Comparison of ENCODE assay signal across 29 cellular contexts in the genomic region with DNA sequence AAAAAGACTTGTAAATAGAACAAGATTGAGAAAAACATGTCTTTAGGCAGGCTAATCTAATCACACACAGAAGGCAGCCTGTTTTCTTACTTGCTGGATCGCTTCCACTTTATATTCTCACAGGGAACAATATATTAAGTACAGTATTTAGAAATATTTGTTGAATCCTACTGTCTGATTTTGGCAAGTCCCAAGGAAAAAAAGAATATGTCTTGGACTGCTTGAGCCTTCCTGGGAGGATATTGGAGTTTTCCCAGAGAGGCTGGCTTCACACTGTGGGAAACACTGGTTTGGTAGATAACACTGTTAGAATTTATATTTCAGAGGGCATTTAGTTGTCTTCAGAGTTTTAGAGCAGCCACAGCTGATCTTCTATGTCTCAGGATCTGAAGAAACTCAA.
A peak's percentile ranks its signal among the peaks of the same experiment; 100 is the strongest.
DNase-seq lines count a peak whose midpoint lies in the region; ATAC-seq, FAIRE-seq and TF ChIP-seq lines count a peak whose summit lies in the region.
"Had no signal": no experiment of that assay in that cellular context is flagged by ENCODE, and none has a peak within 500 bp of the region (broad histone marks: within the 10 kb centered on the region; RNA-seq: fewer than 3 reads in every experiment).

No MANE protein-coding gene starts in this region.

- FAIRE-seq in endometrium (lab: Jason Lieb, UNC), result peak; percentile 15
- FAIRE-seq: astrocyte, H54, HepG2 had no signal

- H3K4me3 ChIP-seq in right cardiac atrium (ENCODE audit: low read length), result no peak overlapping the region
- no peak overlapping the region for H3K4me3 ChIP-seq in vagina
- H3K4me3 ChIP-seq: dorsolateral prefrontal cortex, neural progenitor cell, SJCRH30, testis had no signal

- no peak for TF ChIP-seq POLR2A in vagina (IDR thresholded peaks at IDR 0.05)

- intact Hi-C loops in Right ventricle myocardium inferior (cut with DNase I) (loop anchor here (5.0 kb wide), 1 partner anchor 80 kb away; no protein-coding TSS in a partner anchor), cardiac septum (cut with DNase I) (no loop called here), right cardiac atrium (cut with DNase I) (no loop called here), vagina (cut with DNase I) (no loop called here)

- 33% methylated on average over 1 of the region's 1 CpG for WGBS in right cardiac atrium

- H3K27me3 ChIP-seq in right cardiac atrium (ENCODE audit: control insufficient read depth, insufficient read depth), result no peaks in the 10 kb centered on the region
- no peaks in the 10 kb centered on the region for H3K27me3 ChIP-seq in vagina
- H3K27me3 ChIP-seq: dorsolateral prefrontal cortex, foreskin keratinocyte, neural progenitor cell, SJCRH30, testis had no signal

- H3K9me3 ChIP-seq in right cardiac atrium (ENCODE audit: control insufficient read depth, low read length) (no peaks in the 10 kb centered on the region), vagina (no peaks in the 10 kb centered on the region)
- H3K9me3 ChIP-seq: SJCRH30, testis had no signal

- TF ChIP-seq CTCF in vagina (IDR thresholded peaks at IDR 0.05), result no peak

- H3K27ac ChIP-seq in right cardiac atrium (ENCODE audit: low read length) (no peak overlapping the region), vagina (peak overlapping the region; percentile 58)
- H3K27ac ChIP-seq: dorsolateral prefrontal cortex, epithelial cell of prostate, foreskin keratinocyte, neural progenitor cell, SJCRH30, testis had no signal

- no peaks in the 10 kb centered on the region for H3K36me3 ChIP-seq in vagina
- H3K36me3 ChIP-seq: neural progenitor cell, SJCRH30 had no signal

- peak; percentile 75 for ATAC-seq in Right ventricle myocardium inferior
- ATAC-seq in right cardiac atrium, result peak; percentile 71 to 83
- ATAC-seq: foreskin keratinocyte, HepG2, Panc1 had no signal

- H3K4me1 ChIP-seq in right cardiac atrium (ENCODE audit: control insufficient read depth, insufficient read depth, low read length) (no peaks in the 10 kb centered on the region), vagina (peaks cover 38% of the 10 kb centered on the region)
- H3K4me1 ChIP-seq: foreskin keratinocyte, testis had no signal

- DNase-seq in Right ventricle myocardium inferior (ENCODE audit: missing footprints) (no peak), cardiac septum (ENCODE audit: low spot score) (no peak), right cardiac atrium (peak in 1 of 3 donors; percentile 15), vagina (ENCODE audit: extremely low spot score in 2 of 2) (no peak), SHP77 treated with DMSO at 0.1 percent for 48 hours (lab: John Stamatoyannopoulos, UW) (no peak), EL (no peak)
- DNase-seq in activated naive CD4-positive, alpha-beta T cell treated with Interleukin-2 at 50 U/mL for 16 hours, result no peak
- DNase-seq: 8988T; activated effector memory CD4-positive, alpha-beta T cell treated with Interleukin-2 at 50 U/mL for 16 hours; activated T-cell treated with anti-CD3 and anti-CD28 coated beads for 4 hours; CD4-positive, CD25-positive, alpha-beta regulatory T cell; dorsolateral prefrontal cortex; foreskin keratinocyte; kidney glomerular epithelial cell; NCI-H1092; NCI-H1694 treated with DMSO at 0.1 percent for 48 hours; NCI-H526; NK-92 treated with Interleukin-12 subunit alpha and Interleukin-12 subunit beta, amount 100 ng/mL, for 24 hours; posterior cingulate gyrus; SJCRH30; stimulated activated naive CD4-positive, alpha-beta T cell treated with Interleukin-2 at 50 U/mL for 16 hours; testis had no signal
